ENCODE assay signal across 1 cellular context in genomic region chr17:78144146-78144719, GRCh38.
TF ChIP-seq lines count a peak whose summit lies in the region.

No MANE protein-coding gene starts in this region.

TF ChIP-seq in WTC11, 78 proteins besides CTCF, POLR2A, EP300 and RAD21 (continued from another document):
- TF ChIP-seq ZNF281 (CRISPR knock-in tag; IDR thresholded peaks at IDR 0.05) (no peak), ATF2 (CRISPR knock-in tag; IDR thresholded peaks at IDR 0.05; ENCODE audit: borderline replicate concordance, low read depth) (no peak), CREM (CRISPR knock-in tag; IDR thresholded peaks at IDR 0.05) (no peak), ZNF121 (CRISPR knock-in tag; IDR thresholded peaks at IDR 0.05) (no peak)
